Comparison of ENCODE assay signal across 12 cellular contexts in the genomic region with DNA sequence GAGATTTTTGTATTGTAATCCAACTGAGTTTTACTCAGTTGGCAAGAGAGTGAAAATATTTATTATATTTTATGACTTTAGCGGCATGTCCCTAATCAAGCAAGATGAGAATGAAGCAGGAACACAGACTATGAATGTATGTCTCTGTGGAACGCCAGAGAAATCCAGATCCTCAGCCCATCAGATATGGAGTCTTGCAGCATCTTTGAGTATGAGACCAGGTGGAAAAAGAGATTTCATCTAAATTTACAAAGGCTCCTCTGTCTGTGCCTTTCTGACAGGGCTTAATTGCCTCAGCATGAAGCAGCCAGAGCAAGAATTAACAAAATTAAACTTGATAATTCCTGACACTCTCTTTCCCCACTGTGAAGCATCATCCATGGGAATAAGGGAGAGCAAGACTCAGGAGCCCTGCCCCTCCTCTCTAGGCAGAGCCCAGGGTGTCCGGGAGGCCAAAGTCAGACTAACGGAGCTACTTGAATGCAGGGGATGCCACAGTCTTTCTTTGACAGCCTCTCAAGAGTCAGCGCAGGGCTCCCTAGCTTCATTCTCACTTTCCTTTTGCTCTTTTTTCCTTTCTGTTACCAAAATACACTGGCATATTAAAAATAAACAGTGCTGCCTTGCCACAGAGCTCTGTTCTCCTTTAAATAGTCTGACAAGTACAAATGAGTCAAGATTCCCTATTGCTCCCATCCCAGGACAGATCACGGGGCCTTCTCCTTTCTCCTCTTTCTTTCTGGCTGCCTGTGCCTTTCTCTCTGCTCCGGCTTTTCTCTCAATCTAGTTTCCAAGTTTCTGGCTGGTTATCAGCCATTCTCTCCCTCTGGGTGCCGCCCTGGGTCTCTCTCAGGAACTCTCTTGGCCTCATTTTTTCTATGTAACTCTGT.
DNase-seq lines count a peak whose midpoint lies in the region; ATAC-seq and TF ChIP-seq lines count a peak whose summit lies in the region.
"Had no signal": no experiment of that assay in that cellular context is flagged by ENCODE, and none has a peak within 500 bp of the region (broad histone marks: within the 10 kb centered on the region; RNA-seq: fewer than 3 reads in every experiment).

No MANE protein-coding gene starts in this region.

- H3K9me3 ChIP-seq in sigmoid colon = peaks cover 0 to 2% (median 0%) of the 10 kb centered on the region in 4 donors

- no peak for TF ChIP-seq CTCF in sigmoid colon (IDR thresholded peaks at IDR 0.05)

- intact Hi-C loops in left cardiac atrium (cut with DNase I) = no loop called here
- intact Hi-C loops in sigmoid colon (cut with DNase I) = no loop called here

- DNase-seq in AG20443 (ENCODE audit: low spot score) (peak; percentile 73), astrocyte of the hippocampus (ENCODE audit: low read depth, low spot score) (peak; percentile 15), left cardiac atrium (no peak), sigmoid colon (no peak)
- DNase-seq in natural killer cell treated with Interleukin-12 subunit alpha and Interleukin-12 subunit beta and Interleukin-15 and Interleukin-18, amount 100 ng/mL, for 72 hours (ENCODE audit: low spot score) = no peak
- DNase-seq: activated CD8-positive, alpha-beta memory T cell treated with anti-CD3 and anti-CD28 coated beads, Interleukin-2, amount 50 U/mL, for 4 hours; amniotic stem cell had no signal

- WGBS in sigmoid colon, 2 donors = 69 to 78% methylated on average over 8 of the region's 8 CpGs

- no peak overlapping the region for H3K27ac Mint-ChIP-seq in natural killer cell treated with Interleukin-12 subunit alpha and Interleukin-12 subunit beta and Interleukin-15 and Interleukin-18, amount 100 ng/mL, for 72 hours

- no peaks in the 10 kb centered on the region for H3K36me3 ChIP-seq in sigmoid colon
- H3K36me3 ChIP-seq: SJSA1 had no signal

- no peaks in the 10 kb centered on the region for H3K27me3 ChIP-seq in sigmoid colon
- H3K27me3 ChIP-seq: SJSA1 had no signal

- TF ChIP-seq EP300 in sigmoid colon (IDR thresholded peaks at IDR 0.05) = no peak

- H3K4me3 Mint-ChIP-seq in natural killer cell treated with Interleukin-12 subunit alpha and Interleukin-12 subunit beta and Interleukin-15 and Interleukin-18, amount 100 ng/mL, for 72 hours = no peak overlapping the region
- H3K4me3 Mint-ChIP-seq: IgD-negative memory B cell had no signal

- H3K9me3 Mint-ChIP-seq in natural killer cell treated with Interleukin-12 subunit alpha and Interleukin-12 subunit beta and Interleukin-15 and Interleukin-18, amount 100 ng/mL, for 72 hours = peaks cover 16% of the 10 kb centered on the region

- no peak for TF ChIP-seq POLR2A in sigmoid colon (IDR thresholded peaks at IDR 0.05)

- peaks cover 0 to 17% (median 16%) of the 10 kb centered on the region in 4 donors for H3K4me1 ChIP-seq in sigmoid colon

- peaks cover 5 to 17% of the 10 kb centered on the region in 2 donors for H3K4me1 Mint-ChIP-seq in natural killer cell treated with Interleukin-12 subunit alpha and Interleukin-12 subunit beta and Interleukin-15 and Interleukin-18, amount 100 ng/mL, for 72 hours (ENCODE audit: low read depth in 2 of 2)

- peak overlapping the region in 1 of 4 donors; percentile 24 for H3K4me3 ChIP-seq in sigmoid colon
- H3K4me3 ChIP-seq: SJSA1 had no signal

- H3K36me3 Mint-ChIP-seq in natural killer cell treated with Interleukin-12 subunit alpha and Interleukin-12 subunit beta and Interleukin-15 and Interleukin-18, amount 100 ng/mL, for 72 hours = peaks cover 14% of the 10 kb centered on the region

- peak overlapping the region; percentile 45 to 82 (median 70) for H3K27ac ChIP-seq in sigmoid colon
- H3K27ac ChIP-seq: SJSA1 had no signal

- ATAC-seq in left cardiac atrium (peak; percentile 55 to 85), GM19455 (IDR thresholded peaks at IDR 0.05; ENCODE audit: unreplicated experiment) (no peak), GM18868 (IDR thresholded peaks at IDR 0.05; ENCODE audit: unreplicated experiment) (no peak), GM18520 (IDR thresholded peaks at IDR 0.05; ENCODE audit: unreplicated experiment) (no peak)
- no peak for ATAC-seq in natural killer cell treated with Interleukin-12 subunit alpha and Interleukin-12 subunit beta and Interleukin-15 and Interleukin-18, amount 100 ng/mL, for 72 hours

- H3K27me3 Mint-ChIP-seq in natural killer cell treated with Interleukin-12 subunit alpha and Interleukin-12 subunit beta and Interleukin-15 and Interleukin-18, amount 100 ng/mL, for 72 hours = no peaks in the 10 kb centered on the region

Comparison
In these comparisons a context has a peak if more than half of its experiments do, and no peak if none do; other contexts are left out.
1. DNase-seq: peak in AG20443 (single experiment) and astrocyte of the hippocampus (single experiment); none in left cardiac atrium (single experiment), sigmoid colon (single experiment) and natural killer cell treated with Interleukin-12 subunit alpha and Interleukin-12 subunit beta and Interleukin-15 and Interleukin-18, amount 100 ng/mL, for 72 hours (single experiment).
2. ATAC-seq: peak in left cardiac atrium (2 of 2); none in GM19455 (single experiment), natural killer cell treated with Interleukin-12 subunit alpha and Interleukin-12 subunit beta and Interleukin-15 and Interleukin-18, amount 100 ng/mL, for 72 hours (0 of 2), GM18868 (single experiment) and GM18520 (single experiment).